ENCODE assay signal across 22 cellular contexts in the genomic region with DNA sequence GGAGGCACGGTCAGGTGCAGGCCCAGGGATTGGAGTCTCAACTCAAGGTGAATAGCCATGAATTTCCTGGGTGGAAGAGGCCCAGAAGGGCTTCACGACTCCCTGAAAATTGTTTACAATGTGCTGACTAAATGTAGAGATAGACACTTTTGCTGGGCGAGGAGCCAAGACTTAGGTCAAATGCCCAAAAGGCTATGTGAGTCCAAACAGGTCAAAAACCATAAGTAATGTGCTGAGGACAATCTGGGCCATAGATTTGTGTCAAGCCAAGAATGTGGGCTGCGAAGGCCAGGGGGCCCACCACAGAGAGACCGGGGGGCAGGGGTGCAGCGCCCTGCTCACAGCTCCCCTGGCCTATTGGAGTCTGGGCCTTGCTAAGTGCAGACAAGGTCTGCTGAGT.
DNase-seq lines count a peak whose midpoint lies in the region; ATAC-seq and TF ChIP-seq lines count a peak whose summit lies in the region.
"Had no signal": no experiment of that assay in that cellular context is flagged by ENCODE, and none has a peak within 500 bp of the region (broad histone marks: within the 10 kb centered on the region; RNA-seq: fewer than 3 reads in every experiment).

No MANE protein-coding gene starts in this region.

- H3K9ac ChIP-seq in parathyroid adenoma, result no peak overlapping the region

- no peaks in the 10 kb centered on the region for H3K36me3 Mint-ChIP-seq in activated naive CD8-positive, alpha-beta T cell treated with anti-CD3 and anti-CD28 coated beads, Interleukin-2, amount 50 U/mL, for 24 hours (ENCODE audit: low read depth)

- no peak overlapping the region for H3K4me3 ChIP-seq in choroid plexus epithelial cell (ENCODE audit: low read depth, low read length)
- no peak overlapping the region for H3K4me3 ChIP-seq in parathyroid adenoma (ENCODE audit: low read depth, low read length)
- H3K4me3 ChIP-seq: Peyer's patch, SK-N-MC had no signal

- no peak for TF ChIP-seq CTCF in choroid plexus epithelial cell (conservative IDR thresholded peaks at IDR 0.05; ENCODE audit: low read depth, low read length)
- no peak for TF ChIP-seq CTCF in parathyroid adenoma (IDR thresholded peaks at IDR 0.05)

- no peaks in the 10 kb centered on the region for H3K9me3 Mint-ChIP-seq in activated naive CD8-positive, alpha-beta T cell treated with anti-CD3 and anti-CD28 coated beads, Interleukin-2, amount 50 U/mL, for 24 hours

- peaks cover 29% of the 10 kb centered on the region for H3K4me1 ChIP-seq in parathyroid adenoma
- H3K4me1 ChIP-seq: Peyer's patch had no signal

- no peak overlapping the region for H3K27ac Mint-ChIP-seq in activated naive CD8-positive, alpha-beta T cell treated with anti-CD3 and anti-CD28 coated beads, Interleukin-2, amount 50 U/mL, for 24 hours

- peak; percentile 8 for DNase-seq in NCI-H748 (lab: John Stamatoyannopoulos, UW; ENCODE audit: unreplicated experiment)
- DNase-seq in NCI-H748 treated with DMSO at 0.1 percent for 48 hours (lab: John Stamatoyannopoulos, UW), result no peak
- peak; percentile 51 for DNase-seq in NCI-H69 (lab: John Stamatoyannopoulos, UW)
- DNase-seq in choroid plexus epithelial cell (ENCODE audit: low read depth), result peak; percentile 44
- DNase-seq in stimulated activated CD4-positive, alpha-beta T cell treated with anti-CD3 and anti-CD28 coated beads, Interleukin-4, amount 100 ng/mL, for 1 hour, result no peak
- DNase-seq in activated naive CD8-positive, alpha-beta T cell treated with anti-CD3 and anti-CD28 coated beads, Interleukin-2, amount 50 U/mL, for 24 hours, result no peak
- DNase-seq in islet precursor cell, result no peak
- DNase-seq: 8988T, C1 segment of cervical spinal cord, EL, GOT3, KG1, MM.1S, NCI-H1105, NCI-H1694 treated with DMSO at 0.1 percent for 48 hours, NCI-H2107, NCI-H446 treated with DMSO at 0.1 percent for 48 hours, NCI-H82, Peyer's patch, Right ventricle myocardium superior had no signal

- no peak overlapping the region for H3K4me3 Mint-ChIP-seq in activated naive CD8-positive, alpha-beta T cell treated with anti-CD3 and anti-CD28 coated beads, Interleukin-2, amount 50 U/mL, for 24 hours

- no peaks in the 10 kb centered on the region for H3K27me3 ChIP-seq in parathyroid adenoma (ENCODE audit: control insufficient read depth, insufficient read depth, low read length)
- H3K27me3 ChIP-seq: Peyer's patch had no signal

- H2AFZ ChIP-seq in parathyroid adenoma, result no peak overlapping the region

- no peak overlapping the region for H3K4me2 ChIP-seq in parathyroid adenoma (ENCODE audit: low read length)

- peak overlapping the region; percentile 53 for H3K27ac ChIP-seq in parathyroid adenoma
- H3K27ac ChIP-seq: Peyer's patch, SK-N-MC had no signal

- ATAC-seq in activated naive CD8-positive, alpha-beta T cell treated with anti-CD3 and anti-CD28 coated beads, Interleukin-2, amount 50 U/mL, for 24 hours, result no peak

- no peaks in the 10 kb centered on the region for H3K79me2 ChIP-seq in parathyroid adenoma

- H3K9me3 ChIP-seq in parathyroid adenoma (ENCODE audit: control insufficient read depth, low read length), result no peaks in the 10 kb centered on the region
- H3K9me3 ChIP-seq: Peyer's patch had no signal

- no peaks in the 10 kb centered on the region for H3K27me3 Mint-ChIP-seq in activated naive CD8-positive, alpha-beta T cell treated with anti-CD3 and anti-CD28 coated beads, Interleukin-2, amount 50 U/mL, for 24 hours

- H3K36me3 ChIP-seq in parathyroid adenoma (ENCODE audit: control insufficient read depth, insufficient read depth, low read length), result no peaks in the 10 kb centered on the region
- H3K36me3 ChIP-seq: Peyer's patch had no signal

- H3K4me1 Mint-ChIP-seq in activated naive CD8-positive, alpha-beta T cell treated with anti-CD3 and anti-CD28 coated beads, Interleukin-2, amount 50 U/mL, for 24 hours, result peaks cover 4% of the 10 kb centered on the region

Comparison
In these comparisons a context has a peak if more than half of its experiments do, and no peak if none do; other contexts are left out.
1. DNase-seq: peak in NCI-H748 (single experiment), NCI-H69 (single experiment) and choroid plexus epithelial cell (single experiment); none in NCI-H748 treated with DMSO at 0.1 percent for 48 hours (single experiment), stimulated activated CD4-positive, alpha-beta T cell treated with anti-CD3 and anti-CD28 coated beads, Interleukin-4, amount 100 ng/mL, for 1 hour (single experiment), activated naive CD8-positive, alpha-beta T cell treated with anti-CD3 and anti-CD28 coated beads, Interleukin-2, amount 50 U/mL, for 24 hours (single experiment) and islet precursor cell (single experiment).